35 cellular contexts compared by ENCODE assay signal in genomic region chrX:13304052-13304451, GRCh38. TPM values are rescaled to one million over a fixed set of nuclear protein-coding genes. Genes with fewer than 3 reads are reported as not detected.
"Had no signal": no experiment of that assay in that cellular context is flagged by ENCODE, and none has a peak within 500 bp of the region (broad histone marks: within the 10 kb centered on the region; RNA-seq: fewer than 3 reads in every experiment).

No MANE protein-coding gene starts in this region.

- H3K4me3 Mint-ChIP-seq: activated CD4-positive, alpha-beta memory T cell treated with anti-CD3 and anti-CD28 coated beads for 36 hours; activated naive CD4-positive, alpha-beta T cell treated with anti-CD3 and anti-CD28 coated beads, Interleukin-2, amount 10 ng/mL, durations not matched to agents 7 days and 5 days; central memory CD8-positive, alpha-beta T cell; dendritic cell treated with granulocyte-macrophage colony-stimulating factor and Interleukin-4, amounts not matched to agents 40 ng/mL and 50 ng/mL, for 4 days; mesothelial cell of epicardium; naive B cell; nephron progenitor cell had no signal

- H3K4me1 ChIP-seq: esophagus squamous epithelium, heart right ventricle, pancreas, prostate gland, testis, transverse colon, uterus had no signal

- ATAC-seq: activated CD4-positive, CD25-positive, alpha-beta regulatory T cell treated with anti-CD3 and anti-CD28 coated beads, Interleukin-2, amount 50 U/mL, for 24 hours; heart right ventricle; left lobe of liver; pancreas; sciatic nerve; stimulated activated naive CD8-positive, alpha-beta T cell treated with anti-CD3 and anti-CD28 coated beads, Interleukin-15, Interleukin-2, amounts not matched to agents 100 U/mL and 50 U/mL, for 24 hours had no signal

- H3K36me3 Mint-ChIP-seq: mesothelial cell of epicardium, naive B cell had no signal

- H3K4me1 Mint-ChIP-seq: central memory CD8-positive, alpha-beta T cell had no signal

- H3K4me3 ChIP-seq: esophagus squamous epithelium, heart right ventricle, lung, pancreas, prostate gland, skin epidermis, testis, transverse colon, uterus had no signal

- H3K27ac Mint-ChIP-seq: activated CD4-positive, alpha-beta memory T cell treated with anti-CD3 and anti-CD28 coated beads for 36 hours; activated naive CD4-positive, alpha-beta T cell treated with anti-CD3 and anti-CD28 coated beads, Interleukin-2, amount 10 ng/mL, durations not matched to agents 7 days and 5 days; dendritic cell treated with granulocyte-macrophage colony-stimulating factor and Interleukin-4, amounts not matched to agents 40 ng/mL and 50 ng/mL, for 4 days; mesothelial cell of epicardium; naive B cell; nephron progenitor cell had no signal

- H3K36me3 ChIP-seq: esophagus squamous epithelium, heart right ventricle, pancreas, prostate gland, transverse colon, uterus had no signal

- H3K27me3 ChIP-seq: esophagus squamous epithelium, pancreas, testis, transverse colon, uterus had no signal

- H3K9me3 ChIP-seq: esophagus squamous epithelium, heart right ventricle, pancreas, prostate gland, testis, transverse colon, uterus had no signal

- H3K9me3 Mint-ChIP-seq: activated CD4-positive, alpha-beta memory T cell treated with anti-CD3 and anti-CD28 coated beads for 36 hours; activated naive CD4-positive, alpha-beta T cell treated with anti-CD3 and anti-CD28 coated beads, Interleukin-2, amount 10 ng/mL, durations not matched to agents 7 days and 5 days; central memory CD8-positive, alpha-beta T cell; dendritic cell treated with granulocyte-macrophage colony-stimulating factor and Interleukin-4, amounts not matched to agents 40 ng/mL and 50 ng/mL, for 4 days had no signal

- DNase-seq: activated CD4-positive, alpha-beta memory T cell treated with anti-CD3 and anti-CD28 coated beads for 36 hours; activated CD4-positive, alpha-beta T cell treated with anti-CD3 and anti-CD28 coated beads for 48 hours; activated CD8-positive, alpha-beta memory T cell treated with anti-CD3 and anti-CD28 coated beads, Interleukin-2, amount 50 U/mL, for 4 hours; activated gamma-delta T cell; activated naive CD4-positive, alpha-beta T cell treated with anti-CD3 and anti-CD28 coated beads, Interleukin-2, amount 10 ng/mL, durations not matched to agents 7 days and 5 days; activated T-cell treated with anti-CD3 and anti-CD28 coated beads, Interleukin-2, amount 50 U/mL, for 1 hour; amygdala; effector CD4-positive, alpha-beta T cell; esophagus squamous epithelium; foreskin melanocyte; heart right ventricle; naive B cell; nephron progenitor cell; pancreas; retina; stimulated activated CD4-positive, alpha-beta T cell treated with anti-CD3 and anti-CD28 coated beads, Interleukin-12 subunit alpha, Interleukin-12 subunit beta, amount 100 ng/mL, for 4 hours; testis; transverse colon; uterus had no signal

- H3K27me3 Mint-ChIP-seq: activated CD4-positive, alpha-beta memory T cell treated with anti-CD3 and anti-CD28 coated beads for 36 hours; activated naive CD4-positive, alpha-beta T cell treated with anti-CD3 and anti-CD28 coated beads, Interleukin-2, amount 10 ng/mL, durations not matched to agents 7 days and 5 days; central memory CD8-positive, alpha-beta T cell; dendritic cell treated with granulocyte-macrophage colony-stimulating factor and Interleukin-4, amounts not matched to agents 40 ng/mL and 50 ng/mL, for 4 days had no signal

- H3K27ac ChIP-seq: epithelial cell of prostate, esophagus squamous epithelium, pancreas, prostate gland, skin epidermis, testis, transverse colon, uterus had no signal

RNA-seq across cellular contexts. Expression of gene ATXN3L, which starts 15.8 kb away (rescaled TPM):
- total RNA-seq: activated CD4-positive, alpha-beta memory T cell treated with anti-CD3 and anti-CD28 coated beads for 36 hours; activated CD8-positive, alpha-beta memory T cell treated with anti-CD3 and anti-CD28 coated beads for 36 hours; bronchial epithelial cell; esophagus squamous epithelium; glomerular endothelial cell; heart right ventricle; kidney epithelial cell; left lobe of liver; lung; mesothelial cell of epicardium; pancreas; prostate gland; sciatic nerve; T-helper 1 cell treated with Interleukin-12 subunit alpha and Interleukin-12 subunit beta and Interleukin-4 antibody, amounts not matched to agents 30 ng/mL and 1 ng/mL, for 36 hours; transverse colon; uterus had no signal
- polyA plus RNA-seq: heart right ventricle, lung, pancreas had no signal
